In genomic region chr12:16407332-16407731, GRCh38 we compare ENCODE assay signal across 27 cellular contexts. TPM values are rescaled to one million over a fixed set of nuclear protein-coding genes. Genes with fewer than 3 reads are reported as not detected.
"Had no signal": no experiment of that assay in that cellular context is flagged by ENCODE, and none has a peak within 500 bp of the region (broad histone marks: within the 10 kb centered on the region; RNA-seq: fewer than 3 reads in every experiment).

No MANE protein-coding gene starts in this region.

- DNase-seq: activated B cell treated with CpG ODN at 0.5 μM for 24 hours; activated CD4-positive, alpha-beta T cell treated with anti-CD3 and anti-CD28 coated beads for 1 hour; activated CD4-positive, alpha-beta T cell treated with anti-CD3 and anti-CD28 coated beads, Interleukin-2, amount 10 ng/mL, durations not matched to agents 24 days and 14 days; activated CD4-positive, alpha-beta T cell treated with anti-CD3 and anti-CD28 coated beads, Interleukin-2, amount 50 U/mL, for 48 hours; activated gamma-delta T cell; activated naive CD4-positive, alpha-beta T cell treated with anti-CD3 and anti-CD28 coated beads for 36 hours; activated T-cell treated with anti-CD3 and anti-CD28 coated beads, Interleukin-2, amount 50 U/mL, for 48 hours; amygdala; brain microvascular endothelial cell; MG63; NCI-H1092 treated with DMSO at 0.1 percent for 48 hours; NCI-H1417 treated with DMSO at 0.1 percent for 48 hours; NCI-H1694; NCI-H2029; NCI-H2107; NCI-H2171 treated with DMSO at 0.1 percent for 48 hours; NCI-H226; NCI-H69; NK-92 treated with Interleukin-12 subunit alpha and Interleukin-12 subunit beta, amount 100 ng/mL, for 24 hours; Peyer's patch; Right ventricle myocardium superior; T-helper 17 cell; T-helper 9 cell had no signal

- H3K27me3 ChIP-seq: brain microvascular endothelial cell, cardiac muscle cell, MG63, Peyer's patch had no signal

- H3K4me1 Mint-ChIP-seq: activated B cell treated with CpG ODN at 0.5 μM for 24 hours; activated CD4-positive, alpha-beta T cell treated with anti-CD3 and anti-CD28 coated beads, Interleukin-2, amount 10 ng/mL, durations not matched to agents 24 days and 14 days; activated T-helper 17 cell treated with anti-CD3 and anti-CD28 coated beads, Interleukin-2, amount 50 U/mL, for 72 hours; T-helper 17 cell had no signal

- H3K36me3 ChIP-seq: brain microvascular endothelial cell, cardiac muscle cell, MG63, Peyer's patch had no signal

- H3K27ac ChIP-seq: brain microvascular endothelial cell, cardiac muscle cell, Peyer's patch, RWPE1 had no signal

- H3K36me3 Mint-ChIP-seq: activated naive CD8-positive, alpha-beta T cell had no signal

- ATAC-seq: activated T-helper 17 cell treated with anti-CD3 and anti-CD28 coated beads, Interleukin-2, amount 50 U/mL, for 72 hours; T-helper 17 cell had no signal

- H3K9me3 ChIP-seq: Peyer's patch had no signal

- H3K4me1 ChIP-seq: Peyer's patch had no signal

- H3K4me3 ChIP-seq: cardiac muscle cell, MG63, Peyer's patch had no signal

- H3K27me3 Mint-ChIP-seq: activated B cell treated with CpG ODN at 0.5 μM for 24 hours; activated CD4-positive, alpha-beta T cell treated with anti-CD3 and anti-CD28 coated beads, Interleukin-2, amount 10 ng/mL, durations not matched to agents 24 days and 14 days; activated naive CD8-positive, alpha-beta T cell; activated T-helper 17 cell treated with anti-CD3 and anti-CD28 coated beads, Interleukin-2, amount 50 U/mL, for 72 hours; T-helper 17 cell had no signal

- H3K27ac Mint-ChIP-seq: activated B cell treated with CpG ODN at 0.5 μM for 24 hours; activated CD4-positive, alpha-beta T cell treated with anti-CD3 and anti-CD28 coated beads, Interleukin-2, amount 10 ng/mL, durations not matched to agents 24 days and 14 days; activated naive CD4-positive, alpha-beta T cell treated with anti-CD3 and anti-CD28 coated beads for 36 hours; activated naive CD8-positive, alpha-beta T cell; activated T-helper 17 cell treated with anti-CD3 and anti-CD28 coated beads, Interleukin-2, amount 50 U/mL, for 72 hours; T-helper 17 cell had no signal

- H3K4me3 Mint-ChIP-seq: activated B cell treated with CpG ODN at 0.5 μM for 24 hours; activated CD4-positive, alpha-beta T cell treated with anti-CD3 and anti-CD28 coated beads, Interleukin-2, amount 10 ng/mL, durations not matched to agents 24 days and 14 days; activated naive CD4-positive, alpha-beta T cell treated with anti-CD3 and anti-CD28 coated beads for 36 hours; activated naive CD8-positive, alpha-beta T cell; activated T-helper 17 cell treated with anti-CD3 and anti-CD28 coated beads, Interleukin-2, amount 50 U/mL, for 72 hours; T-helper 17 cell had no signal

RNA-seq across cellular contexts. Expression of gene MGST1, which starts 59.9 kb away (rescaled TPM):
- total RNA-seq: activated B cell treated with CpG ODN at 0.5 μM for 24 hours; activated naive CD4-positive, alpha-beta T cell treated with anti-CD3 and anti-CD28 coated beads for 36 hours; activated T-helper 17 cell treated with anti-CD3 and anti-CD28 coated beads, Interleukin-2, amount 50 U/mL, for 72 hours had no signal
